ENCODE assay signal across 33 cellular contexts in genomic region chr5:90598300-90598699, GRCh38. TPM values are rescaled to one million over a fixed set of nuclear protein-coding genes. Genes with fewer than 3 reads are reported as not detected.
A peak's percentile ranks its signal among the peaks of the same experiment; 100 is the strongest.
DNase-seq lines count a peak whose midpoint lies in the region; ATAC-seq, FAIRE-seq and TF ChIP-seq lines count a peak whose summit lies in the region.
"Had no signal": no experiment of that assay in that cellular context is flagged by ENCODE, and none has a peak within 500 bp of the region (broad histone marks: within the 10 kb centered on the region; RNA-seq: fewer than 3 reads in every experiment).

No MANE protein-coding gene starts in this region.

- no peak for TF ChIP-seq EP300 in HepG2 (IDR thresholded peaks at IDR 0.05; ENCODE audit: low read depth in 2 of 2, low read length in 2 of 2)
- no peak for TF ChIP-seq EP300 in HepG2 (CRISPR knock-in tag; IDR thresholded peaks at IDR 0.05; ENCODE audit: borderline replicate concordance)

- no peak for TF ChIP-seq RAD21 in HepG2 (CRISPR knock-in tag; IDR thresholded peaks at IDR 0.05)

- H3K4me3 Mint-ChIP-seq in astrocyte (ENCODE audit: unreplicated experiment): no peak overlapping the region
- no peak overlapping the region for H3K4me3 Mint-ChIP-seq in activated T-cell treated with anti-CD3 and anti-CD28 coated beads, Interleukin-2, amount 50 U/mL, for 24 hours
- H3K4me3 Mint-ChIP-seq: activated naive CD8-positive, alpha-beta T cell treated with anti-CD3 and anti-CD28 coated beads, Interleukin-2, amount 10 ng/mL, durations not matched to agents 7 days and 5 days; activated T-cell treated with anti-CD3 and anti-CD28 coated beads, Interleukin-2, amount 50 U/mL, for 4 hours; CD4-positive, CD25-positive, alpha-beta regulatory T cell; dendritic cell treated with granulocyte-macrophage colony-stimulating factor and Interleukin-4, amounts not matched to agents 40 ng/mL and 50 ng/mL, for 4 days; natural killer cell treated with Interleukin-12 subunit alpha and Interleukin-12 subunit beta and Interleukin-15 and Interleukin-18, amount 100 ng/mL, for 72 hours had no signal

- no peaks in the 10 kb centered on the region for H3K9me3 ChIP-seq in HepG2 (ENCODE audit: low read length)
- no peaks in the 10 kb centered on the region for H3K9me3 ChIP-seq in right lobe of liver
- no peaks in the 10 kb centered on the region for H3K9me3 ChIP-seq in astrocyte (ENCODE audit: insufficient read depth, low read depth, low read length)
- H3K9me3 ChIP-seq: lower lobe of right lung, SJSA1, testis had no signal

- H3K27me3 ChIP-seq in HepG2 (ENCODE audit: control insufficient read depth in 1 of 2, insufficient read depth in 2 of 2, low read length in 2 of 2) (no peaks in the 10 kb centered on the region), right lobe of liver (no peaks in the 10 kb centered on the region), astrocyte (ENCODE audit: insufficient read depth, low read length) (no peaks in the 10 kb centered on the region)
- H3K27me3 ChIP-seq: SJSA1, testis had no signal

- intact Hi-C loops in HepG2 (cut with micrococcal nuclease; ENCODE audit: unreplicated experiment) (no loop called here), right lobe of liver (cut with DNase I) (no loop called here)

- 24% methylated on average over 7 of the region's 7 CpGs for WGBS in HepG2 (ENCODE audit: low lambda C conversion rate)
- 72% methylated on average over 3 of the region's 7 CpGs for WGBS in right lobe of liver (ENCODE audit: insufficient coverage, low coverage, low lambda C conversion rate, missing lambda C conversion rate)

- H3K9ac ChIP-seq in HepG2 (ENCODE audit: insufficient read depth, low read depth, low read length) (no peak overlapping the region), astrocyte (ENCODE audit: low read length) (no peak overlapping the region)

- H3K36me3 Mint-ChIP-seq in astrocyte (ENCODE audit: low read depth, unreplicated experiment): peaks cover under 1% of the 10 kb centered on the region
- H3K36me3 Mint-ChIP-seq in activated T-cell treated with anti-CD3 and anti-CD28 coated beads, Interleukin-2, amount 50 U/mL, for 24 hours (ENCODE audit: low read depth): no peaks in the 10 kb centered on the region
- H3K36me3 Mint-ChIP-seq: activated naive CD8-positive, alpha-beta T cell treated with anti-CD3 and anti-CD28 coated beads, Interleukin-2, amount 10 ng/mL, durations not matched to agents 7 days and 5 days; CD4-positive, CD25-positive, alpha-beta regulatory T cell; natural killer cell treated with Interleukin-12 subunit alpha and Interleukin-12 subunit beta and Interleukin-15 and Interleukin-18, amount 100 ng/mL, for 72 hours had no signal

- in situ Hi-C loops in HepG2 (cut with HindIII; ENCODE audit: extremely low pct_ligation_motif_present, low pct_unique_long_range_greater_than_20kb): no loop called here

- H3K4me1 ChIP-seq in HepG2 (ENCODE audit: insufficient read depth, low read length) (no peaks in the 10 kb centered on the region), right lobe of liver (no peaks in the 10 kb centered on the region), astrocyte (ENCODE audit: insufficient read depth, low read length) (no peaks in the 10 kb centered on the region)
- H3K4me1 ChIP-seq: lower lobe of right lung, SJSA1, testis had no signal

- CTCF ChIA-PET in HepG2 (lab: Yijun Ruan, JAX; ENCODE audit: low intra/inter-chr PET ratio, low total read pairs): no interaction called here

- no peak for TF ChIP-seq CTCF in HepG2 (CRISPR knock-in tag; IDR thresholded peaks at IDR 0.05)
- no peak for TF ChIP-seq CTCF in right lobe of liver (IDR thresholded peaks at IDR 0.05)
- no peak for TF ChIP-seq CTCF in astrocyte (IDR thresholded peaks at IDR 0.05; ENCODE audit: insufficient read depth, low read depth, low read length)
- no peak for TF ChIP-seq CTCF in GM10266 (IDR thresholded peaks at IDR 0.05; ENCODE audit: control insufficient read depth, insufficient read depth, low read depth, missing control alignments)

- H3K27ac ChIP-seq in HepG2 (ENCODE audit: extremely low read length, insufficient read depth, low read length): no peak overlapping the region
- H3K27ac ChIP-seq in right lobe of liver: no peak overlapping the region
- no peak overlapping the region for H3K27ac ChIP-seq in astrocyte (ENCODE audit: low read depth, low read length)
- H3K27ac ChIP-seq: lower lobe of right lung, SJSA1, testis had no signal

- no peak overlapping the region for H2AFZ ChIP-seq in HepG2 (ENCODE audit: low read length)
- H2AFZ ChIP-seq in astrocyte (ENCODE audit: low read depth, low read length): peak overlapping the region; percentile 62

- H3K36me3 ChIP-seq in HepG2 (replicated peaks in 1 of 2; ENCODE audit: control insufficient read depth in 1 of 2, insufficient read depth in 2 of 2, low read length in 2 of 2) (no peaks in the 10 kb centered on the region), right lobe of liver (no peaks in the 10 kb centered on the region), astrocyte (ENCODE audit: insufficient read depth, low read length) (no peaks in the 10 kb centered on the region)
- H3K36me3 ChIP-seq: lower lobe of right lung, SJSA1 had no signal

- H3K79me2 ChIP-seq in HepG2 (ENCODE audit: insufficient read depth, low read length): no peaks in the 10 kb centered on the region
- no peaks in the 10 kb centered on the region for H3K79me2 ChIP-seq in astrocyte (ENCODE audit: insufficient read depth, low read length)

- DNase-seq in HepG2 (ENCODE audit: low spot score) (no peak), right lobe of liver (no peak), astrocyte (ENCODE audit: low read depth) (peak; percentile 8), medulla oblongata (ENCODE audit: extremely low spot score) (peak; percentile 17), GM10266 (ENCODE audit: extremely low spot score) (no peak), cerebellar cortex (ENCODE audit: low spot score) (no peak)
- DNase-seq in activated T-cell treated with anti-CD3 and anti-CD28 coated beads, Interleukin-2, amount 50 U/mL, for 24 hours: no peak
- no peak for DNase-seq in activated CD4-positive, alpha-beta T cell treated with anti-CD3 and anti-CD28 coated beads, Interleukin-2, amount 50 U/mL, for 4 hours
- DNase-seq: activated CD4-positive, alpha-beta T cell treated with anti-CD3 and anti-CD28 coated beads, Interleukin-2, amount 50 U/mL, for 1 hour; activated gamma-delta T cell; activated naive CD8-positive, alpha-beta T cell treated with anti-CD3 and anti-CD28 coated beads, Interleukin-2, amount 10 ng/mL, durations not matched to agents 7 days and 5 days; activated T-cell treated with anti-CD3 and anti-CD28 coated beads, Interleukin-2, amount 50 U/mL, for 4 hours; aorta; CD4-positive, CD25-positive, alpha-beta regulatory T cell; central memory CD4-positive, alpha-beta T cell; DMS153; foreskin melanocyte; Kasumi-1; lower lobe of right lung; NCI-H1417; NCI-H2029 treated with DMSO at 0.1 percent for 48 hours; NCI-H226; NCI-H748 treated with DMSO at 0.1 percent for 48 hours; small intestine; stimulated activated naive CD8-positive, alpha-beta T cell treated with anti-CD3 and anti-CD28 coated beads, Interleukin-15, Interleukin-2, amounts not matched to agents 100 U/mL and 50 U/mL, for 24 hours; T1000; testis had no signal

- BruUV-seq in HepG2 (replicated peaks; lab: Mats Ljungman, UMichigan): no TSS peak

- H3K27ac Mint-ChIP-seq in astrocyte (ENCODE audit: unreplicated experiment): no peak overlapping the region
- H3K27ac Mint-ChIP-seq in activated T-cell treated with anti-CD3 and anti-CD28 coated beads, Interleukin-2, amount 50 U/mL, for 24 hours: no peak overlapping the region
- H3K27ac Mint-ChIP-seq: activated naive CD8-positive, alpha-beta T cell treated with anti-CD3 and anti-CD28 coated beads, Interleukin-2, amount 10 ng/mL, durations not matched to agents 7 days and 5 days; dendritic cell treated with granulocyte-macrophage colony-stimulating factor and Interleukin-4, amounts not matched to agents 40 ng/mL and 50 ng/mL, for 4 days; natural killer cell treated with Interleukin-12 subunit alpha and Interleukin-12 subunit beta and Interleukin-15 and Interleukin-18, amount 100 ng/mL, for 72 hours had no signal

- H3K4me2 ChIP-seq in HepG2 (ENCODE audit: low read depth, low read length) (no peak overlapping the region), astrocyte (ENCODE audit: low read length) (peak overlapping the region; percentile 48)

- no peak for TF ChIP-seq POLR2A in HepG2 (IDR thresholded peaks at IDR 0.05; ENCODE audit: insufficient read depth in 1 of 2, low read depth in 2 of 2, low read length in 2 of 2)
- no peak for TF ChIP-seq POLR2A in right lobe of liver (IDR thresholded peaks at IDR 0.05)

- no peaks in the 10 kb centered on the region for H4K20me1 ChIP-seq in HepG2 (ENCODE audit: insufficient read depth, low read length)
- no peaks in the 10 kb centered on the region for H4K20me1 ChIP-seq in astrocyte (ENCODE audit: insufficient read depth, low read length)

- no peaks in the 10 kb centered on the region for H3K27me3 Mint-ChIP-seq in astrocyte (ENCODE audit: low read depth, unreplicated experiment)
- H3K27me3 Mint-ChIP-seq in activated T-cell treated with anti-CD3 and anti-CD28 coated beads, Interleukin-2, amount 50 U/mL, for 24 hours: peaks cover 7% of the 10 kb centered on the region
- H3K27me3 Mint-ChIP-seq: CD4-positive, CD25-positive, alpha-beta regulatory T cell had no signal

- FAIRE-seq in HepG2 (lab: Jason Lieb, UNC) (no peak), astrocyte (lab: Jason Lieb, UNC) (no peak)
- FAIRE-seq: small intestine, urothelium cell line had no signal

- no peaks in the 10 kb centered on the region for H3K4me1 Mint-ChIP-seq in astrocyte (ENCODE audit: low read depth, unreplicated experiment)
- H3K4me1 Mint-ChIP-seq in activated T-cell treated with anti-CD3 and anti-CD28 coated beads, Interleukin-2, amount 50 U/mL, for 24 hours (ENCODE audit: low read depth): no peaks in the 10 kb centered on the region
- H3K4me1 Mint-ChIP-seq: activated naive CD8-positive, alpha-beta T cell treated with anti-CD3 and anti-CD28 coated beads, Interleukin-2, amount 10 ng/mL, durations not matched to agents 7 days and 5 days; CD4-positive, CD25-positive, alpha-beta regulatory T cell had no signal

- H3K4me3 ChIP-seq in HepG2 (replicated peaks in 1 of 3; ENCODE audit: insufficient read depth in 1 of 3, low read depth in 2 of 3, low read length in 3 of 3) (no peak overlapping the region), right lobe of liver (no peak overlapping the region), astrocyte (ENCODE audit: insufficient read depth, low read depth, low read length) (no peak overlapping the region)
- H3K4me3 ChIP-seq: lower lobe of right lung, SJSA1, testis had no signal

- peaks cover 4% of the 10 kb centered on the region for H3K9me3 Mint-ChIP-seq in astrocyte (ENCODE audit: unreplicated experiment)
- H3K9me3 Mint-ChIP-seq in activated T-cell treated with anti-CD3 and anti-CD28 coated beads, Interleukin-2, amount 50 U/mL, for 24 hours: no peaks in the 10 kb centered on the region
- H3K9me3 Mint-ChIP-seq: activated naive CD8-positive, alpha-beta T cell treated with anti-CD3 and anti-CD28 coated beads, Interleukin-2, amount 10 ng/mL, durations not matched to agents 7 days and 5 days; activated T-cell treated with anti-CD3 and anti-CD28 coated beads, Interleukin-2, amount 50 U/mL, for 4 hours; dendritic cell treated with granulocyte-macrophage colony-stimulating factor and Interleukin-4, amounts not matched to agents 40 ng/mL and 50 ng/mL, for 4 days; natural killer cell treated with Interleukin-12 subunit alpha and Interleukin-12 subunit beta and Interleukin-15 and Interleukin-18, amount 100 ng/mL, for 72 hours had no signal

- POLR2A ChIA-PET in HepG2 (lab: Yijun Ruan, JAX): no interaction called here

- ATAC-seq in HepG2 (peak; percentile 31; the same call in 1 of the 3 replicates), right lobe of liver (no peak)
- ATAC-seq: activated T-cell treated with anti-CD3 and anti-CD28 coated beads, Interleukin-2, amount 50 U/mL, for 4 hours; HCT116; lower lobe of right lung; stimulated activated naive CD8-positive, alpha-beta T cell treated with anti-CD3 and anti-CD28 coated beads, Interleukin-15, Interleukin-2, amounts not matched to agents 100 U/mL and 50 U/mL, for 24 hours had no signal

RNA-seq across cellular contexts. Expression of gene ADGRV1, which starts 39.7 kb away (rescaled TPM):
- 0.84 and 1.7 TPM in 2 replicates for total RNA-seq in HepG2 (2016; rRNA removed; fragmentation: Illumina TruSeq; extraction: Trizol)
- total RNA-seq in HepG2 (2016; cell fraction: cytosol; rRNA removed; fragmentation: Illumina TruSeq; extraction: Trizol; ENCODE audit: low read depth): 0.35 and 0.40 TPM in 2 replicates
- total RNA-seq in HepG2 (2016; cell fraction: insoluble cytoplasmic fraction; rRNA removed; fragmentation: Illumina TruSeq; extraction: Trizol): 1.4 and 1.5 TPM in 2 replicates
- total RNA-seq in HepG2 (2016; cell fraction: membrane; rRNA removed; fragmentation: Illumina TruSeq; extraction: Trizol): 0.37 and 0.83 TPM in 2 replicates
- 1.3 and 2.5 TPM in 2 replicates for total RNA-seq in HepG2 (2016; cell fraction: nucleus; rRNA removed; fragmentation: Illumina TruSeq; extraction: Trizol)
- polyA plus RNA-seq in HepG2 (2011; rRNA removed): 3.9 and 5.9 TPM in 2 replicates
- polyA plus RNA-seq in HepG2 (2011; cell fraction: cytosol; rRNA removed): 2.1 and 6.3 TPM in 2 replicates
- polyA plus RNA-seq in HepG2 (2011; cell fraction: nucleus; rRNA removed): 0.53 and 2.0 TPM in 2 replicates
- 5.9 and 7.6 TPM in 2 replicates for polyA plus RNA-seq in HepG2 (2012)
- polyA plus RNA-seq in HepG2 (2016; cell fraction: cytosol; fragmentation: Illumina TruSeq; extraction: Trizol; ENCODE audit: low read depth): 0.26 and 0.35 TPM in 2 replicates
- polyA plus RNA-seq in HepG2 (2016; cell fraction: insoluble cytoplasmic fraction; fragmentation: Illumina TruSeq; extraction: Trizol; ENCODE audit: low read depth): 1.1 and 1.4 TPM in 2 replicates
- 0.38 and 0.39 TPM in 2 replicates for polyA plus RNA-seq in HepG2 (2016; cell fraction: membrane; fragmentation: Illumina TruSeq; extraction: Trizol; ENCODE audit: low read depth)
- 0.36 and 1.2 TPM in 2 replicates for polyA plus RNA-seq in HepG2 (2016; cell fraction: nucleus; fragmentation: Illumina TruSeq; extraction: Trizol; ENCODE audit: insufficient read depth, low read depth)
- polyA minus RNA-seq in HepG2 (2011; rRNA and poly(A)+ RNA removed; ENCODE audit: low replicate concordance): 1.9 and 2.7 TPM in 2 replicates
- 0.97 and 2.5 TPM in 2 replicates for polyA minus RNA-seq in HepG2 (2011; cell fraction: cytosol; rRNA and poly(A)+ RNA removed)
- 1.2 and 2.7 TPM in 2 replicates for polyA minus RNA-seq in HepG2 (2011; cell fraction: nucleus; rRNA and poly(A)+ RNA removed)
- 10 to 100 TPM in 2 of 6 experiments, 1 to 10 TPM in 4; 4.5 to 15.9 (median 7.4) TPM for total RNA-seq in right lobe of liver
- 5.4 and 10.0 TPM in 2 replicates for total RNA-seq in astrocyte
- total RNA-seq: A172 had no signal

Comparison
In these comparisons a context has a peak if more than half of its experiments do, and no peak if none do; other contexts are left out.
1. DNase-seq: peak in astrocyte (single experiment) and medulla oblongata (single experiment); none in HepG2 (single experiment), right lobe of liver (0 of 3), GM10266 (single experiment), activated T-cell treated with anti-CD3 and anti-CD28 coated beads, Interleukin-2, amount 50 U/mL, for 24 hours (single experiment), activated CD4-positive, alpha-beta T cell treated with anti-CD3 and anti-CD28 coated beads, Interleukin-2, amount 50 U/mL, for 4 hours (0 of 2) and cerebellar cortex (single experiment).